19 cellular contexts compared by ENCODE assay signal in the genomic region with DNA sequence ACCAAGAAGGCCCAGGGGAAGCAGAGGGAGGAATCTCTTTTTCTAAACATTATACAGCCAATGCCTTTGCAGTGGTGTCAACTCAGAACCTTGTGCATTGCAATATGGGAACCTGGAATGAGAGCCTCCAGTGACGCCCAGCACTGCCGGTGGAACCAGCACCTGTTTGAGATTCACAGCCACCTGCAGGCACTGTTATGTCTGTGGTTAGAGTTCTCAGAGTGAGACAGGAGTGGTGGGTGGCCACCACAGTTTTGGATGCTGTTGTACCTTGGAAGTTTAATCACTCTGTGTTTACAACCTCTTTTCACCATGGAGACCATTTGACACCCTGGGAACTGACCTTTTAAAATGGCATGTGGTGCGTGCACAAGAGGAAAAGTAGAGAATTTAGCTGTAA.
DNase-seq lines count a peak whose midpoint lies in the region; ATAC-seq, FAIRE-seq and TF ChIP-seq lines count a peak whose summit lies in the region.
"Had no signal": no experiment of that assay in that cellular context is flagged by ENCODE, and none has a peak within 500 bp of the region (broad histone marks: within the 10 kb centered on the region; RNA-seq: fewer than 3 reads in every experiment).

No MANE protein-coding gene starts in this region.

- 83 to 88% methylated on average over 1 to 3 of the region's 3 CpGs for WGBS in endodermal cell (ENCODE audit: insufficient coverage in 1 of 2, insufficient read length in 1 of 2), 2 experiments

- POLR2A ChIA-PET in activated CD4-positive, alpha-beta memory T cell treated with anti-CD3 and anti-CD28 coated beads, Interleukin-2, amount 10 ng/mL, durations not matched to agents 7 days and 5 days (lab: Charles Lee), result no interaction called here

- CTCF ChIA-PET in activated CD4-positive, alpha-beta memory T cell treated with anti-CD3 and anti-CD28 coated beads, Interleukin-2, amount 10 ng/mL, durations not matched to agents 7 days and 5 days (lab: Charles Lee), result no interaction called here

- H3K9me3 ChIP-seq in endodermal cell (ENCODE audit: control insufficient read depth, low read length), result no peaks in the 10 kb centered on the region

- no peaks in the 10 kb centered on the region for H3K79me2 ChIP-seq in KMS-11 (ENCODE audit: insufficient read depth, low read depth)

- H3K4me1 ChIP-seq in KMS-11 (ENCODE audit: low read depth, poor library complexity, severe bottlenecking) (no peaks in the 10 kb centered on the region), endodermal cell (ENCODE audit: control insufficient read depth, insufficient read depth, low read length) (peaks cover 9% of the 10 kb centered on the region)

- no peak for ATAC-seq in HG03045 (IDR thresholded peaks at IDR 0.05; ENCODE audit: unreplicated experiment)
- ATAC-seq: HCT116 had no signal

- no peak overlapping the region for H3K27ac Mint-ChIP-seq in endodermal cell
- H3K27ac Mint-ChIP-seq in activated CD4-positive, alpha-beta memory T cell treated with anti-CD3 and anti-CD28 coated beads, Interleukin-2, amount 10 ng/mL, durations not matched to agents 7 days and 5 days, result no peak overlapping the region

- H3K27me3 ChIP-seq in KMS-11 (ENCODE audit: insufficient read depth, low read depth) (no peaks in the 10 kb centered on the region), endodermal cell (ENCODE audit: control insufficient read depth, insufficient read depth, low read length, poor library complexity, severe bottlenecking) (no peaks in the 10 kb centered on the region)

- TF ChIP-seq CTCF in KMS-11 (conservative IDR thresholded peaks at IDR 0.05; ENCODE audit: low read depth, low read length) (no peak), endodermal cell (conservative IDR thresholded peaks at IDR 0.05) (no peak)

- DNase-seq in HTR-8/SVneo (ENCODE audit: insufficient read length, low spot score) (no peak), endodermal cell (peak; percentile 44), HT-29 (ENCODE audit: low spot score) (no peak)
- no peak for DNase-seq in activated CD4-positive, alpha-beta memory T cell treated with anti-CD3 and anti-CD28 coated beads, Interleukin-2, amount 10 ng/mL, durations not matched to agents 7 days and 5 days
- DNase-seq: C1 segment of cervical spinal cord; Calu3; CD4-positive, alpha-beta memory T cell; COR-L47; DMS153; DND-41; GM23248; H7 had no signal

- peak; percentile 84 for FAIRE-seq in HTR-8/SVneo (lab: Jason Lieb, UNC)
- FAIRE-seq: G401.6, GM12892, GM19239, H1 had no signal

- no peaks in the 10 kb centered on the region for H4K20me1 ChIP-seq in KMS-11 (ENCODE audit: insufficient read depth)

- no peaks in the 10 kb centered on the region for H3K9me3 Mint-ChIP-seq in endodermal cell
- H3K9me3 Mint-ChIP-seq in activated CD4-positive, alpha-beta memory T cell treated with anti-CD3 and anti-CD28 coated beads, Interleukin-2, amount 10 ng/mL, durations not matched to agents 7 days and 5 days, result no peaks in the 10 kb centered on the region
- H3K9me3 Mint-ChIP-seq: CD4-positive, alpha-beta memory T cell had no signal

- peaks cover 23% of the 10 kb centered on the region for H3K4me1 Mint-ChIP-seq in endodermal cell
- H3K4me1 Mint-ChIP-seq in activated CD4-positive, alpha-beta memory T cell treated with anti-CD3 and anti-CD28 coated beads, Interleukin-2, amount 10 ng/mL, durations not matched to agents 7 days and 5 days, result no peaks in the 10 kb centered on the region
- H3K4me1 Mint-ChIP-seq: CD4-positive, alpha-beta memory T cell had no signal

- H3K36me3 ChIP-seq in KMS-11 (ENCODE audit: insufficient read depth) (no peaks in the 10 kb centered on the region), endodermal cell (ENCODE audit: control insufficient read depth, insufficient read depth, low read length) (no peaks in the 10 kb centered on the region)

- no peak overlapping the region for H2AFZ ChIP-seq in KMS-11 (ENCODE audit: low read depth)
- H2AFZ ChIP-seq: GM23248 had no signal

- H3K27ac ChIP-seq in KMS-11, result peak overlapping the region; percentile 4; the same call in 1 of the 2 replicates
- no peak overlapping the region for H3K27ac ChIP-seq in endodermal cell (ENCODE audit: low read depth, low read length)
- H3K27ac ChIP-seq: GM23248 had no signal

- no peaks in the 10 kb centered on the region for H3K36me3 Mint-ChIP-seq in endodermal cell (ENCODE audit: low read depth)
- H3K36me3 Mint-ChIP-seq in activated CD4-positive, alpha-beta memory T cell treated with anti-CD3 and anti-CD28 coated beads, Interleukin-2, amount 10 ng/mL, durations not matched to agents 7 days and 5 days (ENCODE audit: low read depth), result no peaks in the 10 kb centered on the region
- H3K36me3 Mint-ChIP-seq: CD4-positive, alpha-beta memory T cell had no signal

- no peak overlapping the region; the same call in 1 of the 2 replicates for H3K4me2 ChIP-seq in KMS-11

- H3K4me3 ChIP-seq in KMS-11 (IDR thresholded peaks at IDR 0.05; ENCODE audit: insufficient read depth, low read depth, low read length) (no peak overlapping the region), endodermal cell (ENCODE audit: low read length) (no peak overlapping the region)
- H3K4me3 ChIP-seq: GM23248 had no signal

- H3K27me3 Mint-ChIP-seq in endodermal cell (ENCODE audit: insufficient read depth), result peaks cover 27% of the 10 kb centered on the region
- H3K27me3 Mint-ChIP-seq in activated CD4-positive, alpha-beta memory T cell treated with anti-CD3 and anti-CD28 coated beads, Interleukin-2, amount 10 ng/mL, durations not matched to agents 7 days and 5 days, result peaks cover 50% of the 10 kb centered on the region

- H3K9ac ChIP-seq in KMS-11, result no peak overlapping the region
- no peak overlapping the region for H3K9ac ChIP-seq in endodermal cell (ENCODE audit: extremely low read depth, low read length, poor library complexity, severe bottlenecking)
- H3K9ac ChIP-seq: GM23248 had no signal

- H3K4me3 Mint-ChIP-seq in endodermal cell, result no peak overlapping the region
- no peak overlapping the region for H3K4me3 Mint-ChIP-seq in activated CD4-positive, alpha-beta memory T cell treated with anti-CD3 and anti-CD28 coated beads, Interleukin-2, amount 10 ng/mL, durations not matched to agents 7 days and 5 days
- H3K4me3 Mint-ChIP-seq: CD4-positive, alpha-beta memory T cell had no signal
